In genomic region chr22:37616205-37617083, GRCh38 we compare ENCODE assay signal across 1 cellular context.
TF ChIP-seq lines count a peak whose summit lies in the region.

No MANE protein-coding gene starts in this region.

TF ChIP-seq in HepG2, 621 proteins besides CTCF, POLR2A, EP300 and RAD21:
- peak; percentile 35 for TF ChIP-seq ATF7 (IDR thresholded peaks at IDR 0.05)
- no peak for TF ChIP-seq ATF7 (CRISPR knock-in tag; IDR thresholded peaks at IDR 0.05)
- TF ChIP-seq NR2C2 (CRISPR knock-in tag; IDR thresholded peaks at IDR 0.05; ENCODE audit: borderline replicate concordance) = no peak
- TF ChIP-seq AGO1 (IDR thresholded peaks at IDR 0.05; ENCODE audit: low read depth, low read length, poor library complexity, severe bottlenecking) = no peak
- TF ChIP-seq RCOR2 (CRISPR knock-in tag; IDR thresholded peaks at IDR 0.05) = no peak
- TF ChIP-seq MXD4 (CRISPR knock-in tag; IDR thresholded peaks at IDR 0.05) = no peak
- peak; percentile 20 for TF ChIP-seq AGO2 (optimal IDR thresholded peaks at IDR 0.05; ENCODE audit: low read depth, low read length)
- TF ChIP-seq RBFOX2 (IDR thresholded peaks at IDR 0.05; ENCODE audit: low read depth, low read length) = peak; percentile 23; the same call in 1 of the 2 replicates
- no peak for TF ChIP-seq ZNF546 (CRISPR knock-in tag; conservative IDR thresholded peaks at IDR 0.05)
